ENCODE assay signal across 21 cellular contexts in genomic region chr20:402898-403581, GRCh38. TPM values are rescaled to one million over a fixed set of nuclear protein-coding genes. Genes with fewer than 3 reads are reported as not detected.
A peak's percentile ranks its signal among the peaks of the same experiment; 100 is the strongest.
DNase-seq lines count a peak whose midpoint lies in the region; ATAC-seq and TF ChIP-seq lines count a peak whose summit lies in the region.
"Had no signal": no experiment of that assay in that cellular context is flagged by ENCODE, and none has a peak within 500 bp of the region (broad histone marks: within the 10 kb centered on the region; RNA-seq: fewer than 3 reads in every experiment).

No MANE protein-coding gene starts in this region.

- H3F3A ChIP-seq in PC-9 (ENCODE audit: insufficient read depth, low read depth): peaks cover 63% of the 10 kb centered on the region

- ATAC-seq in foreskin keratinocyte (no peak), HG03432 (IDR thresholded peaks at IDR 0.05; ENCODE audit: unreplicated experiment) (no peak)
- ATAC-seq: left lung had no signal

- H3K4me1 Mint-ChIP-seq in MCF 10A (ENCODE audit: insufficient read depth, unreplicated experiment): peaks cover 26% of the 10 kb centered on the region

- H3K27ac ChIP-seq in breast epithelium (no peak overlapping the region), PC-9 (peak overlapping the region; percentile 96), foreskin keratinocyte (peak overlapping the region; percentile 82), coronary artery (no peak overlapping the region), A673 (ENCODE audit: low read depth, low read length, poor library complexity, severe bottlenecking) (no peak overlapping the region)
- H3K27ac ChIP-seq: ascending aorta, left lung, sigmoid colon, uterus had no signal

- CTCF ChIA-PET in MCF 10A (lab: Yijun Ruan, JAX): interaction anchor here (0.9 to 6.2 kb wide), 5 partner anchors 17 to 48 kb away, joined by 3 to 45 read pairs (median 9); no protein-coding TSS in a partner anchor
- CTCF ChIA-PET in PC-9 (lab: Charles Lee): interaction anchor here (0.5 kb wide), 1 partner anchor 28 kb away, joined by 7 read pairs; no protein-coding TSS in a partner anchor
- CTCF ChIA-PET in A673 (lab: Charles Lee): no interaction called here

- no peaks in the 10 kb centered on the region for H4K20me1 ChIP-seq in PC-9 (ENCODE audit: insufficient read depth)

- no peak overlapping the region for H3K4me3 Mint-ChIP-seq in MCF 10A (ENCODE audit: unreplicated experiment)
- H3K4me3 Mint-ChIP-seq: HFFc6, immature natural killer cell had no signal

- peaks cover 15% of the 10 kb centered on the region for H3K36me3 Mint-ChIP-seq in MCF 10A (ENCODE audit: insufficient read depth, unreplicated experiment)

- H3K9me2 ChIP-seq in PC-9 (ENCODE audit: insufficient read depth): no peaks in the 10 kb centered on the region

- intact Hi-C loops in MCF 10A (cut with micrococcal nuclease): no loop called here
- intact Hi-C loops in breast epithelium (cut with DNase I; ENCODE audit: low total_unique reads): loop anchor here (10.0 kb wide), 1 partner anchor 48 kb away; no protein-coding TSS in a partner anchor
- intact Hi-C loops in PC-9 (cut with micrococcal nuclease; ENCODE audit: unreplicated experiment): no loop called here
- intact Hi-C loops in A673 (cut with micrococcal nuclease; ENCODE audit: unreplicated experiment): no loop called here

- H3K27ac Mint-ChIP-seq in MCF 10A (ENCODE audit: low read depth, unreplicated experiment): peak overlapping the region; percentile 78
- H3K27ac Mint-ChIP-seq: HFFc6, immature natural killer cell had no signal

- no peak overlapping the region for H3K4me2 ChIP-seq in PC-9

- H3K4me3 ChIP-seq in breast epithelium (no peak overlapping the region), PC-9 (no peak overlapping the region), coronary artery (no peak overlapping the region), A673 (ENCODE audit: low read depth, low read length, poor library complexity, severe bottlenecking) (no peak overlapping the region)
- H3K4me3 ChIP-seq: ascending aorta, left lung, sigmoid colon, uterus had no signal

- no peaks in the 10 kb centered on the region for H3K79me2 ChIP-seq in PC-9 (ENCODE audit: low read depth)

- H3K4me1 ChIP-seq in breast epithelium (no peaks in the 10 kb centered on the region), PC-9 (replicated peaks; ENCODE audit: insufficient read depth) (peaks cover 37% of the 10 kb centered on the region), foreskin keratinocyte (peaks cover 16% of the 10 kb centered on the region), A673 (ENCODE audit: insufficient read depth, low read length, poor library complexity, severe bottlenecking) (peaks cover 15% of the 10 kb centered on the region)
- H3K4me1 ChIP-seq: uterus had no signal

- POLR2A ChIA-PET in MCF 10A (lab: Yijun Ruan, JAX): interaction anchor here (0.6 to 13.1 kb wide), 9 partner anchors 11 to 80 kb away, joined by 3 to 198 read pairs (median 4); partner anchors contain the start of gene TRIB3
- POLR2A ChIA-PET in PC-9 (lab: Charles Lee; ENCODE audit: unreplicated experiment): no interaction called here
- POLR2A ChIA-PET in A673 (lab: Charles Lee; ENCODE audit: low non-redundant PET): no interaction called here

- no peak for TF ChIP-seq CTCF in MCF 10A (IDR thresholded peaks at IDR 0.05; ENCODE audit: unreplicated experiment)
- TF ChIP-seq CTCF in breast epithelium (IDR thresholded peaks at IDR 0.05): no peak
- TF ChIP-seq CTCF in PC-9 (conservative IDR thresholded peaks at IDR 0.05): no peak
- TF ChIP-seq CTCF in foreskin keratinocyte (conservative IDR thresholded peaks at IDR 0.05): no peak
- TF ChIP-seq CTCF in coronary artery (IDR thresholded peaks at IDR 0.05): no peak
- no peak for TF ChIP-seq CTCF in A673 (conservative IDR thresholded peaks at IDR 0.05; ENCODE audit: low read depth, low read length)

- TF ChIP-seq POLR2A in breast epithelium (IDR thresholded peaks at IDR 0.05): no peak

- H3K36me3 ChIP-seq in breast epithelium (no peaks in the 10 kb centered on the region), PC-9 (ENCODE audit: low read depth) (0 out of 2 replicates have a peak, but pooled peaks cover 2% of the 10 kb centered on the region), A673 (ENCODE audit: insufficient read depth, low read length, poor library complexity, severe bottlenecking) (peaks cover 2% of the 10 kb centered on the region)
- H3K36me3 ChIP-seq: ascending aorta, sigmoid colon, uterus had no signal

- no peak for DNase-seq in MCF 10A (ENCODE audit: unreplicated experiment)
- no peak for DNase-seq in breast epithelium (ENCODE audit: low spot score in 2 of 2)
- no peak for DNase-seq in PC-9
- no peak for DNase-seq in foreskin keratinocyte
- no peak for DNase-seq in coronary artery (ENCODE audit: low spot score)
- DNase-seq in A673 (ENCODE audit: low spot score): no peak
- DNase-seq: activated CD4-positive, alpha-beta T cell treated with anti-CD3 and anti-CD28 coated beads for 1 hour; activated naive CD4-positive, alpha-beta T cell; effector CD4-positive, alpha-beta T cell; foreskin melanocyte; HFFc6; immature natural killer cell; Karpas-422; left lung; NCI-H187; NCI-H69; SHP77 treated with DMSO at 0.1 percent for 48 hours; sigmoid colon; uterus had no signal

- no peaks in the 10 kb centered on the region for H3K9me3 ChIP-seq in breast epithelium
- H3K9me3 ChIP-seq in PC-9 (ENCODE audit: insufficient read depth, low read depth): peaks cover 7% of the 10 kb centered on the region; the same call in 1 of the 2 replicates
- H3K9me3 ChIP-seq in A673 (ENCODE audit: low read depth, low read length, poor library complexity, severe bottlenecking): no peaks in the 10 kb centered on the region
- H3K9me3 ChIP-seq: ascending aorta, left lung, sigmoid colon, uterus had no signal

- H3K27me3 ChIP-seq in breast epithelium: no peaks in the 10 kb centered on the region
- H3K27me3 ChIP-seq in PC-9 (ENCODE audit: insufficient read depth, low read depth): no peaks in the 10 kb centered on the region
- H3K27me3 ChIP-seq in foreskin keratinocyte: no peaks in the 10 kb centered on the region
- no peaks in the 10 kb centered on the region for H3K27me3 ChIP-seq in A673 (replicated peaks; ENCODE audit: insufficient read depth, low read depth, low read length, poor library complexity)
- H3K27me3 ChIP-seq: ascending aorta, left lung, sigmoid colon, uterus had no signal

- H3K9me3 Mint-ChIP-seq in MCF 10A (ENCODE audit: unreplicated experiment): no peaks in the 10 kb centered on the region
- H3K9me3 Mint-ChIP-seq: HFFc6, immature natural killer cell had no signal

- BruUV-seq in MCF 10A (replicated peaks; lab: Mats Ljungman, UMichigan) (no TSS peak), PC-9 (replicated peaks; lab: Mats Ljungman, UMichigan) (no TSS peak), A673 (replicated peaks; lab: Mats Ljungman, UMichigan) (no TSS peak)

- H2AFZ ChIP-seq in PC-9: no peak overlapping the region

- no peaks in the 10 kb centered on the region for H3K27me3 Mint-ChIP-seq in MCF 10A (ENCODE audit: insufficient read depth, unreplicated experiment)

RNA-seq across cellular contexts. Expression of gene RBCK1, which starts 5.1 kb away (rescaled TPM):
- total RNA-seq in MCF 10A (2022): 353 and 488 TPM in 2 replicates
- total RNA-seq in breast epithelium: 10 to 100 TPM; 61.3 to 69.5 (median 66.2) TPM
- 176 and 212 TPM in 2 replicates for total RNA-seq in PC-9 (2021)
- total RNA-seq in foreskin keratinocyte: 81.2 and 198 TPM in 2 replicates
- 115 and 292 TPM in 2 replicates for polyA plus RNA-seq in foreskin keratinocyte
- total RNA-seq in A673 (2021): 71.9 and 72.0 TPM in 2 replicates

RNA-seq across cellular contexts. Expression of gene TRIB3, which starts 22.5 kb away (rescaled TPM):
- total RNA-seq in MCF 10A (2022) (477 and 598 TPM in 2 replicates), breast epithelium (10 to 100 TPM in 2 of 3 donors, 1 to 10 TPM in 1; 4.5 to 18.0 (median 14.5) TPM), PC-9 (2021) (81.0 and 82.0 TPM in 2 replicates), foreskin keratinocyte (72.4 and 207 TPM in 2 replicates), A673 (2021) (43.4 and 59.6 TPM in 2 replicates)
- polyA plus RNA-seq in foreskin keratinocyte: 74.9 and 203 TPM in 2 replicates
- total RNA-seq: ascending aorta had no signal

RNA-seq across cellular contexts. Expression of gene NRSN2, which starts 56.1 kb away (rescaled TPM):
- 8.2 and 8.4 TPM in 2 replicates for total RNA-seq in MCF 10A (2022)
- total RNA-seq in breast epithelium: 10 to 100 TPM in 2 of 3 donors, 1 to 10 TPM in 1; 9.4 to 22.3 (median 21.8) TPM
- 15.0 and 16.5 TPM in 2 replicates for total RNA-seq in PC-9 (2021)
- 26.7 and 35.6 TPM in 2 replicates for total RNA-seq in foreskin keratinocyte
- 39.3 and 53.5 TPM in 2 replicates for polyA plus RNA-seq in foreskin keratinocyte
- 43.4 and 55.4 TPM in 2 replicates for total RNA-seq in A673 (2021)

RNA-seq across cellular contexts. Expression of gene TBC1D20, which starts 59.3 kb away (rescaled TPM):
- 32.5 and 36.0 TPM in 2 replicates for total RNA-seq in MCF 10A (2022)
- 10 to 100 TPM; 37.7 to 56.6 (median 42.3) TPM for total RNA-seq in breast epithelium
- total RNA-seq in PC-9 (2021): 27.8 and 32.8 TPM in 2 replicates
- total RNA-seq in foreskin keratinocyte: 23.0 and 28.8 TPM in 2 replicates
- polyA plus RNA-seq in foreskin keratinocyte: 14.7 and 16.4 TPM in 2 replicates
- 31.8 and 34.3 TPM in 2 replicates for total RNA-seq in A673 (2021)

Comparison
In these comparisons a context has a peak if more than half of its experiments do, and no peak if none do; other contexts are left out.
1. H3K27ac ChIP-seq: peak in PC-9 (single experiment) and foreskin keratinocyte (single experiment); none in breast epithelium (0 of 2), coronary artery (0 of 2) and A673 (single experiment).